Comparison of ENCODE assay signal across 7 cellular contexts in the genomic region with DNA sequence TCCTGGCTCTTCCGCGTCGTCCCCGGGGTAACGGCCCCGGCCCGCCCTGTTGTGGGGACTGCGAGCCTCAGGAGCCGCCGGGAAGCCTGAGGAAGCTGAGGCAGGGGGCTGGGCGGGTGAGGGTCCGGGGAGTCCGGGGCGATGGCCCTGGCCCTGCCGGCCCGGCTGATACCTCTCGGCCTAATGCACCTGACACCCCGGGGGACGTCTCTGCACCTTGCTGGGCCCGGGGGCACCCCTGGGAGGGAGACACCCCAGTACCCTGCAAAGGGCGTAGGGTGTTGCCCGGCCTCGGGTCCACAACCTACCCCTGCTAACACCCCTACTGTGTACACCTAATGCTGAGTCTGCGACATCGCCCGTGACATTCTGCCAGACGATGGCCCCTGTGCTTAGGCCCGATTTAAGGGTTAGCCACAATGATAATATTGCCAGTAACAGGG. TPM values are rescaled to one million over a fixed set of nuclear protein-coding genes. Genes with fewer than 3 reads are reported as not detected.
DNase-seq lines count a peak whose midpoint lies in the region; ATAC-seq, FAIRE-seq and TF ChIP-seq lines count a peak whose summit lies in the region.

No MANE protein-coding gene starts in this region.

- H3K27me3 Mint-ChIP-seq in type B pancreatic cell: no peaks in the 10 kb centered on the region

- no peak for TF ChIP-seq RAD21 in liver (IDR thresholded peaks at IDR 0.05)

- peaks cover 4% of the 10 kb centered on the region for H3K4me1 Mint-ChIP-seq in type B pancreatic cell (ENCODE audit: unreplicated experiment)

- POLR2A ChIA-PET in GM10248 (lab: Yijun Ruan, JAX): interaction anchor here (0.6 kb wide), 1 partner anchor 11 kb away, joined by 3 read pairs; no protein-coding TSS in a partner anchor

- H3K27ac Mint-ChIP-seq in type B pancreatic cell: peak overlapping the region; percentile 68

- H3K4me3 Mint-ChIP-seq in type B pancreatic cell: peak overlapping the region; percentile 93

- H3K4me3 ChIP-seq in ascending aorta (peak overlapping the region; percentile 84 to 96), liver (ENCODE audit: low read depth in 1 of 3, low read length in 3 of 3) (peak overlapping the region; percentile 65 to 94 (median 80))

- ATAC-seq in GM19395 (IDR thresholded peaks at IDR 0.05; ENCODE audit: unreplicated experiment) (peak; percentile 21), HG03159 (IDR thresholded peaks at IDR 0.05; ENCODE audit: unreplicated experiment) (peak; percentile 5)

- TF ChIP-seq CTCF in ascending aorta (IDR thresholded peaks at IDR 0.05) (no peak), liver (IDR thresholded peaks at IDR 0.05; ENCODE audit: low read depth, low read length, missing input control) (no peak), type B pancreatic cell (conservative IDR thresholded peaks at IDR 0.05) (no peak), GM10248 (IDR thresholded peaks at IDR 0.05; ENCODE audit: control extremely low read depth, extremely low read depth, low read depth, missing control alignments) (no peak)

- peak overlapping the region; percentile 55 to 74 for H3K27ac ChIP-seq in ascending aorta
- no peak overlapping the region for H3K27ac ChIP-seq in liver (ENCODE audit: low read depth in 1 of 2, low read length in 2 of 2)

- H3K36me3 ChIP-seq in ascending aorta (peaks cover 20 to 24% of the 10 kb centered on the region in 2 donors), liver (ENCODE audit: control insufficient read depth in 4 of 4, insufficient read depth in 3 of 4, low read depth in 1 of 4, low read length in 3 of 4) (peaks cover 0 to 3% (median 1%) of the 10 kb centered on the region in 4 donors)

- DNase-seq in ascending aorta (ENCODE audit: low spot score in 2 of 2) (no peak), type B pancreatic cell (ENCODE audit: extremely low spot score, unreplicated experiment) (no peak), RCC 7860 (ENCODE audit: low spot score) (no peak), GM10248 (ENCODE audit: extremely low spot score) (no peak)

- H3K27me3 ChIP-seq in ascending aorta (no peaks in the 10 kb centered on the region), liver (ENCODE audit: control insufficient read depth in 4 of 4, insufficient read depth in 4 of 4, low read length in 3 of 4) (no peaks in the 10 kb centered on the region)

- H3K36me3 Mint-ChIP-seq in type B pancreatic cell: no peaks in the 10 kb centered on the region

- CTCF ChIA-PET in GM10248 (lab: Yijun Ruan, JAX): interaction anchor here (0.9 to 1.0 kb wide), 2 partner anchors 9 to 40 kb away, joined by 3 to 5 read pairs; no protein-coding TSS in a partner anchor

- H3K4me1 ChIP-seq in ascending aorta (peaks cover 8 to 9% of the 10 kb centered on the region in 2 donors), liver (ENCODE audit: control insufficient read depth in 4 of 4, insufficient read depth in 4 of 4, low read length in 3 of 4) (peaks cover 3 to 21% (median 15%) of the 10 kb centered on the region in 4 donors)

- H3K9me3 Mint-ChIP-seq in type B pancreatic cell: no peaks in the 10 kb centered on the region

- H3K9ac ChIP-seq in liver (ENCODE audit: low read depth in 1 of 2, low read length in 2 of 2): no peak overlapping the region

- H3K9me3 ChIP-seq in ascending aorta (no peaks in the 10 kb centered on the region), liver (ENCODE audit: control insufficient read depth in 4 of 4, low read length in 3 of 4) (no peaks in the 10 kb centered on the region)

- no peak for FAIRE-seq in RCC 7860 (lab: Jason Lieb, UNC)

- 4% methylated on average over 28 of the region's 28 CpGs for WGBS in liver

- intact Hi-C loops in ascending aorta (cut with DNase I): loop anchor here (1.0 kb wide), 3 partner anchors 8 to 43 kb away; partner anchors contain the start of genes FBXL12 and UBL5

TF ChIP-seq in liver, 16 proteins besides CTCF, POLR2A, EP300 and RAD21:
- no peak for TF ChIP-seq YY1 (IDR thresholded peaks at IDR 0.05)
- no peak for TF ChIP-seq NR2F2 (IDR thresholded peaks at IDR 0.05)
- no peak for TF ChIP-seq ATF3 (IDR thresholded peaks at IDR 0.05)
- no peak for TF ChIP-seq ZBTB33 (IDR thresholded peaks at IDR 0.05)
- TF ChIP-seq EGR1 (IDR thresholded peaks at IDR 0.05; ENCODE audit: low read depth in 2 of 2): no peak
- no peak for TF ChIP-seq GABPA (IDR thresholded peaks at IDR 0.05 in 1 of 2, conservative IDR thresholded peaks at IDR 0.05 in 1 of 2)
- no peak for TF ChIP-seq MAX (IDR thresholded peaks at IDR 0.05)
- no peak for TF ChIP-seq HNF4G (IDR thresholded peaks at IDR 0.05)

RNA-seq across cellular contexts. Expression of gene PIN1, which starts 0.4 kb away (rescaled TPM):
- total RNA-seq in ascending aorta: 50.7 TPM
- 10 to 100 TPM; 35.7 to 44.1 TPM for total RNA-seq in liver
- 10 to 100 TPM; 34.4 to 51.3 TPM for polyA plus RNA-seq in liver
- total RNA-seq in type B pancreatic cell (ENCODE audit: low replicate concordance): 59.9 and 69.6 TPM in 2 replicates

RNA-seq across cellular contexts. Expression of gene UBL5, which starts 7.8 kb away (rescaled TPM):
- total RNA-seq in ascending aorta (169 TPM), liver (100 to 1,000 TPM; 155 to 157 TPM), type B pancreatic cell (ENCODE audit: low replicate concordance) (347 and 362 TPM in 2 replicates)
- 100 to 1,000 TPM; 252 to 339 TPM for polyA plus RNA-seq in liver

RNA-seq across cellular contexts. Expression of gene FBXL12, which starts 16.6 kb away (rescaled TPM):
- total RNA-seq in ascending aorta (64.4 TPM), liver (10 to 100 TPM; 10.2 to 10.3 TPM), type B pancreatic cell (ENCODE audit: low replicate concordance) (27.8 and 31.4 TPM in 2 replicates)
- polyA plus RNA-seq in liver: 10 to 100 TPM in 1 of 2 donors, 1 to 10 TPM in 1; 10.0 to 11.7 TPM

Comparison
In these comparisons a context has a peak if more than half of its experiments do, and no peak if none do; other contexts are left out.
1. H3K27ac ChIP-seq: peak in ascending aorta (2 of 2); none in liver (0 of 2).